ENCODE assay signal across 20 cellular contexts in the genomic region with DNA sequence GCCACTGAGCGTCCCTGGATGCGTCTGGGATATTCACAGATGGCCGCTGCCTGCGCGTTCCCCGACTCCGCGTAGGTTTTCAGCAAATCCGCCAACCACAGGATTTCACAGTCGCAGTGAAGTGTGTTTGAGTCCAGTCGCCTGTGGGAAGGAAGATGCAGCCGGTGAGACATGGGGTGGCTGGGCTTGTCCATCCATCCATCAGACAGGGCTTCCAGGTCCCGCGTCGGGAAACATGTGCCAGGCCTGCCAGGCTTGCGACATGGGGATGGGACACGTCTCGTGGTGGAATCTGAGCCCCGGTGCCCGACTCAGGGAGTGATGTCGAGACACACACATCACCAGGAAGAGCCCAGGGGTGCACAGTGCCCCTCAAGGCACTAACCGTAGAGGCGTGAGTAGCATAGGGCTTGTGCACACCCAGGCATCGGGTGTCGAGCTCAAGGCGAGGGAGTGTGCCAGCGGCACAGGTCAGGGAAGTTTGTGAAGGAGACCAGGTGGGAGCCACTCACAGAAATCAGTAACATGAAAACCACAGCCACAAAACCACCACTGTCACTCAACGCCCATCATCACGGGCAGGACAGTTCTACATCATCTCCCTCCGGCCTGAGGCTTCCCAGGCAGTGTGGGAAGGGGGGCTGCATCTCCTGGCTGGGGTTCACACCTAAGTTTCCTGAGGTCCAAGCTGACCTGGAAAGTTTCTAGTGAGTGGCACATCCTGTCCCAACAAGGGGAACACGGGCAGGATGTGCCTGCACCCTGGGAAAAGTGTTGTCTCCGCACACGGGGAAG.
"Had no signal": no experiment of that assay in that cellular context is flagged by ENCODE, and none has a peak within 500 bp of the region (broad histone marks: within the 10 kb centered on the region; RNA-seq: fewer than 3 reads in every experiment).

No MANE protein-coding gene starts in this region.

- H3K27ac Mint-ChIP-seq: activated CD4-positive, alpha-beta T cell treated with anti-CD3 and anti-CD28 coated beads for 36 hours; activated naive CD4-positive, alpha-beta T cell treated with anti-CD3 and anti-CD28 coated beads for 36 hours; activated T-cell treated with anti-CD3 and anti-CD28 coated beads, Interleukin-2, amount 50 U/mL, for 72 hours; naive thymus-derived CD4-positive, alpha-beta T cell; T-helper 1 cell treated with Interleukin-12 subunit alpha and Interleukin-12 subunit beta and Interleukin-4 antibody, amounts not matched to agents 30 μg/mL and 1 μg/mL, for 36 hours; WTC11 had no signal

- H3K36me3 ChIP-seq: neutrophil, pancreas had no signal

- H3K27me3 ChIP-seq: neutrophil, pancreas, upper lobe of right lung had no signal

- H3K36me3 Mint-ChIP-seq: naive thymus-derived CD4-positive, alpha-beta T cell had no signal

- H3K9me3 Mint-ChIP-seq: activated naive CD4-positive, alpha-beta T cell treated with anti-CD3 and anti-CD28 coated beads for 36 hours; activated T-cell treated with anti-CD3 and anti-CD28 coated beads, Interleukin-2, amount 50 U/mL, for 72 hours; naive thymus-derived CD4-positive, alpha-beta T cell; T-helper 1 cell treated with Interleukin-12 subunit alpha and Interleukin-12 subunit beta and Interleukin-4 antibody, amounts not matched to agents 30 μg/mL and 1 μg/mL, for 36 hours; WTC11 had no signal

- ATAC-seq: activated CD4-positive, alpha-beta T cell treated with anti-CD3 and anti-CD28 coated beads for 36 hours; activated T-cell treated with anti-CD3 and anti-CD28 coated beads, Interleukin-2, amount 50 U/mL, for 72 hours; naive thymus-derived CD4-positive, alpha-beta T cell; pancreas; psoas muscle; WTC11 had no signal

- H3K27ac ChIP-seq: neutrophil, pancreas, psoas muscle, thoracic aorta, upper lobe of right lung had no signal

- H3K4me3 Mint-ChIP-seq: activated CD4-positive, alpha-beta T cell treated with anti-CD3 and anti-CD28 coated beads for 36 hours; activated naive CD4-positive, alpha-beta T cell treated with anti-CD3 and anti-CD28 coated beads for 36 hours; activated T-cell treated with anti-CD3 and anti-CD28 coated beads, Interleukin-2, amount 50 U/mL, for 72 hours; naive thymus-derived CD4-positive, alpha-beta T cell; T-helper 1 cell treated with Interleukin-12 subunit alpha and Interleukin-12 subunit beta and Interleukin-4 antibody, amounts not matched to agents 30 μg/mL and 1 μg/mL, for 36 hours; WTC11 had no signal

- H3K4me1 ChIP-seq: pancreas, psoas muscle had no signal

- H3K9me3 ChIP-seq: neutrophil, pancreas, psoas muscle, thoracic aorta, upper lobe of right lung had no signal

- H3K4me1 Mint-ChIP-seq: activated CD4-positive, alpha-beta T cell treated with anti-CD3 and anti-CD28 coated beads for 36 hours; naive thymus-derived CD4-positive, alpha-beta T cell had no signal

- H3K4me3 ChIP-seq: lung, pancreas, psoas muscle, thoracic aorta, upper lobe of right lung had no signal

- DNase-seq: activated CD4-positive, alpha-beta T cell treated with anti-CD3 and anti-CD28 coated beads for 36 hours; activated CD4-positive, alpha-beta T cell treated with anti-CD3 and anti-CD28 coated beads, Interleukin-2, amount 50 U/mL, for 48 hours; activated effector memory CD4-positive, alpha-beta T cell treated with Interleukin-2 at 50 U/mL for 16 hours; activated naive CD4-positive, alpha-beta T cell treated with anti-CD3 and anti-CD28 coated beads for 36 hours; activated T-cell treated with anti-CD3 and anti-CD28 coated beads, Interleukin-2, amount 50 U/mL, for 72 hours; effector CD4-positive, alpha-beta T cell; erythroblast; foreskin fibroblast; naive thymus-derived CD4-positive, alpha-beta T cell; right cardiac atrium; stimulated activated CD4-positive, alpha-beta T cell treated with anti-CD3 and anti-CD28 coated beads, Interleukin-1b, Interleukin-23, amount 100 ng/mL, for 48 hours; T1000; upper lobe of right lung had no signal
